ENCODE assay signal across 12 cellular contexts in the genomic region with DNA sequence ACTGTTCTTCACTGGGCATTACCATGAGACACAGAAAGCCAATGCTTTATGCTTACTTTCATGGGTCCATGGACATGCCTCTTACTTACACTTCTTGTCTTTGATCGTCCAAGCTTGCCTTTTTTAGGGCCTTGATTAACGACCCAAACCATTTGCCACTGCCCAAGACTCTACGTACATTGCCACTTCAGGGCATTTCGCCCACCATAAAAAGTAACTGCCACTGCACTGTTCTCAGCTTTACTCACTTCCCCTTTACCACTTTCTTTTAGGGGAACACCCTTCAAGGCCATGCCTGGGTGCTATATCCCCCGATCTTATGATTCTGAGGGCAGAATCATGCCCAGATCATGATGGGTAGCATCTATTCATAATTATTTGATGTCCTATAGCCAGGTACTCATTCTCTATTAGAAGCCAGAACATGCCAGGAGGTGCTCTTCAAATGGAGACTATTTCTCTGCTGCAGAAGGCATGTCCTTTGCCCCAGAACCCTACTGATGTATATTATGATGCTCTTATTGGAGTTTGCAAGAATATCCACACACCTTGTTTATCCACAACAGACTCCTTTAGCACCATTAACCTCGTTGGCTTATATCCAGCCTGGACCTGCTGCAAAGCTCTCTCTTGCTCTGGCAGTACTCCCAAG.
DNase-seq lines count a peak whose midpoint lies in the region; ATAC-seq, FAIRE-seq and TF ChIP-seq lines count a peak whose summit lies in the region.
"Had no signal": no experiment of that assay in that cellular context is flagged by ENCODE, and none has a peak within 500 bp of the region (broad histone marks: within the 10 kb centered on the region; RNA-seq: fewer than 3 reads in every experiment).

No MANE protein-coding gene starts in this region.

- H3K4me3 ChIP-seq in astrocyte (ENCODE audit: insufficient read depth, low read depth, low read length), result no peak overlapping the region

- H3K79me2 ChIP-seq in astrocyte (ENCODE audit: insufficient read depth, low read length), result no peaks in the 10 kb centered on the region

- H3K4me2 ChIP-seq in astrocyte (ENCODE audit: low read length), result no peak overlapping the region

- intact Hi-C loops in left colon (cut with DNase I, micrococcal nuclease), result no loop called here

- no peaks in the 10 kb centered on the region for H3K27me3 ChIP-seq in astrocyte (ENCODE audit: insufficient read depth, low read length)

- no peak overlapping the region for H2AFZ ChIP-seq in astrocyte (ENCODE audit: low read depth, low read length)

- FAIRE-seq in astrocyte (lab: Jason Lieb, UNC), result no peak
- FAIRE-seq: endometrium had no signal

- no peaks in the 10 kb centered on the region for H3K36me3 ChIP-seq in astrocyte (ENCODE audit: insufficient read depth, low read length)

- H3K4me1 ChIP-seq in astrocyte (ENCODE audit: insufficient read depth, low read length), result peaks cover 11% of the 10 kb centered on the region

- peaks cover 24% of the 10 kb centered on the region for H3K4me1 Mint-ChIP-seq in astrocyte (ENCODE audit: low read depth, unreplicated experiment)
- H3K4me1 Mint-ChIP-seq in activated CD4-positive, alpha-beta memory T cell treated with anti-CD3 and anti-CD28 coated beads, Interleukin-2, amount 10 ng/mL, durations not matched to agents 7 days and 5 days, result peaks cover 4% of the 10 kb centered on the region
- H3K4me1 Mint-ChIP-seq in activated CD4-positive, alpha-beta T cell treated with anti-CD3 and anti-CD28 coated beads, Interleukin-2, amount 10 ng/mL, durations not matched to agents 7 days and 5 days, result peaks cover 4% of the 10 kb centered on the region

- peak overlapping the region; percentile 7 for H3K27ac Mint-ChIP-seq in astrocyte (ENCODE audit: unreplicated experiment)
- H3K27ac Mint-ChIP-seq in activated CD4-positive, alpha-beta memory T cell treated with anti-CD3 and anti-CD28 coated beads, Interleukin-2, amount 10 ng/mL, durations not matched to agents 7 days and 5 days, result no peak overlapping the region
- H3K27ac Mint-ChIP-seq in activated CD4-positive, alpha-beta T cell treated with anti-CD3 and anti-CD28 coated beads, Interleukin-2, amount 10 ng/mL, durations not matched to agents 7 days and 5 days, result no peak overlapping the region

- peaks cover 3% of the 10 kb centered on the region for H3K9me3 Mint-ChIP-seq in astrocyte (ENCODE audit: unreplicated experiment)
- no peaks in the 10 kb centered on the region for H3K9me3 Mint-ChIP-seq in activated CD4-positive, alpha-beta memory T cell treated with anti-CD3 and anti-CD28 coated beads, Interleukin-2, amount 10 ng/mL, durations not matched to agents 7 days and 5 days
- H3K9me3 Mint-ChIP-seq in activated CD4-positive, alpha-beta T cell treated with anti-CD3 and anti-CD28 coated beads, Interleukin-2, amount 10 ng/mL, durations not matched to agents 7 days and 5 days, result no peaks in the 10 kb centered on the region

- no peak overlapping the region for H3K4me3 Mint-ChIP-seq in astrocyte (ENCODE audit: unreplicated experiment)
- H3K4me3 Mint-ChIP-seq in activated CD4-positive, alpha-beta memory T cell treated with anti-CD3 and anti-CD28 coated beads, Interleukin-2, amount 10 ng/mL, durations not matched to agents 7 days and 5 days, result no peak overlapping the region
- H3K4me3 Mint-ChIP-seq in activated CD4-positive, alpha-beta T cell treated with anti-CD3 and anti-CD28 coated beads, Interleukin-2, amount 10 ng/mL, durations not matched to agents 7 days and 5 days, result no peak overlapping the region

- no peak for TF ChIP-seq CTCF in astrocyte (IDR thresholded peaks at IDR 0.05; ENCODE audit: insufficient read depth, low read depth, low read length)

- H3K36me3 Mint-ChIP-seq in astrocyte (ENCODE audit: low read depth, unreplicated experiment), result peaks cover 4% of the 10 kb centered on the region
- H3K36me3 Mint-ChIP-seq in activated CD4-positive, alpha-beta memory T cell treated with anti-CD3 and anti-CD28 coated beads, Interleukin-2, amount 10 ng/mL, durations not matched to agents 7 days and 5 days (ENCODE audit: low read depth), result no peaks in the 10 kb centered on the region
- no peaks in the 10 kb centered on the region for H3K36me3 Mint-ChIP-seq in activated CD4-positive, alpha-beta T cell treated with anti-CD3 and anti-CD28 coated beads, Interleukin-2, amount 10 ng/mL, durations not matched to agents 7 days and 5 days (ENCODE audit: low read depth)

- no peak overlapping the region for H3K9ac ChIP-seq in astrocyte (ENCODE audit: low read length)

- CTCF ChIA-PET in activated CD4-positive, alpha-beta memory T cell treated with anti-CD3 and anti-CD28 coated beads, Interleukin-2, amount 10 ng/mL, durations not matched to agents 7 days and 5 days (lab: Charles Lee), result no interaction called here
- CTCF ChIA-PET in activated CD4-positive, alpha-beta T cell treated with anti-CD3 and anti-CD28 coated beads, Interleukin-2, amount 10 ng/mL, durations not matched to agents 7 days and 5 days (lab: Charles Lee), result no interaction called here

- POLR2A ChIA-PET in activated CD4-positive, alpha-beta memory T cell treated with anti-CD3 and anti-CD28 coated beads, Interleukin-2, amount 10 ng/mL, durations not matched to agents 7 days and 5 days (lab: Charles Lee), result no interaction called here
- POLR2A ChIA-PET in activated CD4-positive, alpha-beta T cell treated with anti-CD3 and anti-CD28 coated beads, Interleukin-2, amount 10 ng/mL, durations not matched to agents 7 days and 5 days (lab: Charles Lee), result no interaction called here

- H3K27ac ChIP-seq in astrocyte (ENCODE audit: low read depth, low read length), result no peak overlapping the region

- H4K20me1 ChIP-seq in astrocyte (ENCODE audit: insufficient read depth, low read length), result no peaks in the 10 kb centered on the region

- peaks cover 4% of the 10 kb centered on the region for H3K27me3 Mint-ChIP-seq in astrocyte (ENCODE audit: low read depth, unreplicated experiment)
- peaks cover 12% of the 10 kb centered on the region for H3K27me3 Mint-ChIP-seq in activated CD4-positive, alpha-beta memory T cell treated with anti-CD3 and anti-CD28 coated beads, Interleukin-2, amount 10 ng/mL, durations not matched to agents 7 days and 5 days
- peaks cover 7% of the 10 kb centered on the region for H3K27me3 Mint-ChIP-seq in activated CD4-positive, alpha-beta T cell treated with anti-CD3 and anti-CD28 coated beads, Interleukin-2, amount 10 ng/mL, durations not matched to agents 7 days and 5 days

- no peak for DNase-seq in astrocyte (ENCODE audit: low read depth)
- no peak for DNase-seq in NCI-H1436 treated with DMSO at 0.1 percent for 48 hours (lab: John Stamatoyannopoulos, UW)
- no peak for DNase-seq in activated CD4-positive, alpha-beta memory T cell treated with anti-CD3 and anti-CD28 coated beads, Interleukin-2, amount 10 ng/mL, durations not matched to agents 7 days and 5 days
- DNase-seq in activated CD4-positive, alpha-beta T cell treated with anti-CD3 and anti-CD28 coated beads, Interleukin-2, amount 10 ng/mL, durations not matched to agents 7 days and 5 days, result no peak
- no peak for DNase-seq in left colon
- DNase-seq: aorta, KBM-7, T-helper 1 cell had no signal

- no peaks in the 10 kb centered on the region for H3K9me3 ChIP-seq in astrocyte (ENCODE audit: insufficient read depth, low read depth, low read length)

- ATAC-seq in GM18861 (IDR thresholded peaks at IDR 0.05; ENCODE audit: unreplicated experiment) (peak; percentile 89), GM21447 (IDR thresholded peaks at IDR 0.05; ENCODE audit: unreplicated experiment) (peak; percentile 88), HG03097 (IDR thresholded peaks at IDR 0.05; ENCODE audit: low FRiP score, unreplicated experiment) (peak; percentile 62), left colon (no peak)
